Comparison of ENCODE assay signal across 1 cellular context in genomic region chr16:24516900-24517669, GRCh38.
TF ChIP-seq lines count a peak whose summit lies in the region.

No MANE protein-coding gene starts in this region.

TF ChIP-seq in HepG2, 621 proteins besides CTCF, POLR2A, EP300 and RAD21 (continued from another document and continues in another):
- no peak for TF ChIP-seq DZIP1 (CRISPR knock-in tag; IDR thresholded peaks at IDR 0.05)
- no peak for TF ChIP-seq FOSL2 (CRISPR knock-in tag; IDR thresholded peaks at IDR 0.05)
- no peak for TF ChIP-seq SIN3B (IDR thresholded peaks at IDR 0.05; ENCODE audit: low read length)
- no peak for TF ChIP-seq USF2 (IDR thresholded peaks at IDR 0.05; ENCODE audit: low read depth, low read length)
- no peak for TF ChIP-seq USF2 (CRISPR knock-in tag; IDR thresholded peaks at IDR 0.05; ENCODE audit: borderline replicate concordance)
- no peak for TF ChIP-seq RERE (CRISPR knock-in tag; IDR thresholded peaks at IDR 0.05; ENCODE audit: low read depth)
- TF ChIP-seq SP140L (CRISPR knock-in tag; IDR thresholded peaks at IDR 0.05; ENCODE audit: borderline replicate concordance): 0 out of 2 replicates have a peak, but pooled peaks have one; percentile 9
- no peak for TF ChIP-seq MYNN (CRISPR knock-in tag; IDR thresholded peaks at IDR 0.05; ENCODE audit: low read depth)
- TF ChIP-seq RNF2 (conservative IDR thresholded peaks at IDR 0.05; ENCODE audit: low read depth): 0 out of 2 replicates have a peak, but pooled peaks have one; percentile 61
- TF ChIP-seq SYNCRIP (IDR thresholded peaks at IDR 0.05; ENCODE audit: insufficient read depth, low read depth, low read length): no peak
- 0 out of 2 replicates have a peak, but pooled peaks have one; percentile 51 for TF ChIP-seq ATAD3A (CRISPR knock-in tag; IDR thresholded peaks at IDR 0.05)
- no peak for TF ChIP-seq SATB2 (CRISPR knock-in tag; IDR thresholded peaks at IDR 0.05)
- no peak for TF ChIP-seq POLR2G (IDR thresholded peaks at IDR 0.05; ENCODE audit: low read depth, low read length)
- TF ChIP-seq NBN (conservative IDR thresholded peaks at IDR 0.05): no peak
- TF ChIP-seq SP2 (CRISPR knock-in tag; IDR thresholded peaks at IDR 0.05): no peak
- no peak for TF ChIP-seq EZH2 (conservative IDR thresholded peaks at IDR 0.05; ENCODE audit: low read depth, low read length)
- TF ChIP-seq TEAD2 (CRISPR knock-in tag; IDR thresholded peaks at IDR 0.05): no peak
- TF ChIP-seq KLF11 (CRISPR knock-in tag; IDR thresholded peaks at IDR 0.05): no peak
- no peak for TF ChIP-seq ZNF569 (CRISPR knock-in tag; IDR thresholded peaks at IDR 0.05; ENCODE audit: borderline replicate concordance)
- peak; percentile 21; the same call in 1 of the 2 replicates for TF ChIP-seq ZNF580 (CRISPR knock-in tag; IDR thresholded peaks at IDR 0.05; ENCODE audit: borderline replicate concordance, low read depth)
- no peak for TF ChIP-seq ZNF513 (CRISPR knock-in tag; conservative IDR thresholded peaks at IDR 0.05)
- no peak for TF ChIP-seq ZC3H13 (CRISPR knock-in tag; IDR thresholded peaks at IDR 0.05)
- TF ChIP-seq ZNF879 (CRISPR knock-in tag; IDR thresholded peaks at IDR 0.05): no peak
- TF ChIP-seq ZBTB25 (CRISPR knock-in tag; IDR thresholded peaks at IDR 0.05): peak; percentile 48; the same call in 1 of the 2 replicates
- no peak for TF ChIP-seq NR2F2 (IDR thresholded peaks at IDR 0.05; ENCODE audit: borderline replicate concordance, low read depth)
- TF ChIP-seq ZNF792 (CRISPR knock-in tag; IDR thresholded peaks at IDR 0.05): peak; percentile 61; the same call in 1 of the 2 replicates
- no peak for TF ChIP-seq ZNF430 (CRISPR knock-in tag; IDR thresholded peaks at IDR 0.05)
- TF ChIP-seq TMF1 (CRISPR knock-in tag; IDR thresholded peaks at IDR 0.05; ENCODE audit: low read depth): no peak
- no peak for TF ChIP-seq TBX3 (IDR thresholded peaks at IDR 0.05; ENCODE audit: borderline replicate concordance)
- TF ChIP-seq ZSCAN20 (CRISPR knock-in tag; IDR thresholded peaks at IDR 0.05; ENCODE audit: borderline replicate concordance): no peak
- no peak for TF ChIP-seq ZSCAN25 (CRISPR knock-in tag; IDR thresholded peaks at IDR 0.05)
- no peak for TF ChIP-seq TAF1 (CRISPR knock-in tag; IDR thresholded peaks at IDR 0.05)
- TF ChIP-seq ZBTB40 (IDR thresholded peaks at IDR 0.05): no peak
- TF ChIP-seq ZBTB40 (CRISPR knock-in tag; IDR thresholded peaks at IDR 0.05): no peak
- no peak for TF ChIP-seq ZZZ3 (CRISPR knock-in tag; IDR thresholded peaks at IDR 0.05; ENCODE audit: borderline replicate concordance)
- no peak for TF ChIP-seq ZSCAN31 (CRISPR knock-in tag; IDR thresholded peaks at IDR 0.05; ENCODE audit: low read depth)
- no peak for TF ChIP-seq ZNF274 (CRISPR knock-in tag; IDR thresholded peaks at IDR 0.05)
- TF ChIP-seq DPF2 (CRISPR knock-in tag; IDR thresholded peaks at IDR 0.05; ENCODE audit: borderline replicate concordance, low read depth): no peak
- TF ChIP-seq ZNF724P (CRISPR knock-in tag; IDR thresholded peaks at IDR 0.05; ENCODE audit: borderline replicate concordance): no peak
- TF ChIP-seq ZEB1 (IDR thresholded peaks at IDR 0.05; ENCODE audit: insufficient replicate concordance, low read depth): no peak
- no peak for TF ChIP-seq ZNF225 (CRISPR knock-in tag; IDR thresholded peaks at IDR 0.05)
